11 cellular contexts compared by ENCODE assay signal in the genomic region with DNA sequence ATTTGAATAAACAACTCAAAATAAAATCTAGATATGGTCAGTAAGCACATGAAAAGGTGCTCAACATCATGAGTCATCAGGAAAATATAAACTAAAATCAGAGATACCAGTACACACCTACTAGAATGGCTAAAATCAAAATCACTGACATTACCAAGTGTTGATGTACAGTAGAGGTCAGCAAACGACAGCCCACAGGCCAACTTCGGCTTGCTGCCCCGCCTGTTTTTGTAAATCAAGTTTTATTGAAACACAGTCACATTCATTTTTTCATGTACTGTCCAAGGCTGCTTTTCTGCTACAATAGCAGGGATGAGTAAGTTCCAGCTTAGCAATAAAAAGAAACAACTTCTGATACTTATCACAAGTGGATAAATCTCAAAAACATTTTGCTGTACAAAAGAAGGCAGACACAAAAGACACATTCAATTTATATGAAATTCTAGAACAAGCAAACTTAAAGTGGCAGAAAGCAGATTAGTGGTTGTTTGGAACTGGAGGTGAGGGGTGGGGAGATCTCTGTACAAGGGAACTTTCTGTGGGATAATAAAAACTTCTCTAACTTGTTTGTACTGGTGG. TPM values are rescaled to one million over a fixed set of nuclear protein-coding genes. Genes with fewer than 3 reads are reported as not detected.
DNase-seq lines count a peak whose midpoint lies in the region; ATAC-seq, FAIRE-seq and TF ChIP-seq lines count a peak whose summit lies in the region.
"Had no signal": no experiment of that assay in that cellular context is flagged by ENCODE, and none has a peak within 500 bp of the region (broad histone marks: within the 10 kb centered on the region; RNA-seq: fewer than 3 reads in every experiment).

No MANE protein-coding gene starts in this region.

- no peak for TF ChIP-seq EP300 in GM12878 (IDR thresholded peaks at IDR 0.05; ENCODE audit: borderline replicate concordance in 1 of 2, control insufficient read depth in 1 of 2, low read depth in 2 of 2, low read length in 2 of 2)

- no peaks in the 10 kb centered on the region for H3K27me3 ChIP-seq in CD4-positive, alpha-beta T cell (ENCODE audit: control insufficient read depth, insufficient read depth, low read length)
- no peaks in the 10 kb centered on the region for H3K27me3 ChIP-seq in GM12878 (replicated peaks in 1 of 2; ENCODE audit: control insufficient read depth in 2 of 2, insufficient read depth in 2 of 2, low read length in 1 of 2)
- no peaks in the 10 kb centered on the region for H3K27me3 ChIP-seq in lower lobe of right lung (ENCODE audit: low read depth)
- no peaks in the 10 kb centered on the region for H3K27me3 ChIP-seq in dorsolateral prefrontal cortex
- H3K27me3 ChIP-seq: sigmoid colon had no signal

- H3K27ac ChIP-seq in CD4-positive, alpha-beta T cell (ENCODE audit: low read depth, low read length) = no peak overlapping the region
- H3K27ac ChIP-seq in GM12878 (ENCODE audit: control insufficient read depth, insufficient read depth) (no peak overlapping the region), lower lobe of right lung (no peak overlapping the region), dorsolateral prefrontal cortex (peak overlapping the region in 6 of 59 donors; percentile 19 to 49 (median 33))

- H4K20me1 ChIP-seq in GM12878 (ENCODE audit: control insufficient read depth, insufficient read depth) = no peaks in the 10 kb centered on the region

- intact Hi-C loops in CD4-positive, alpha-beta T cell (cut with DNase I, micrococcal nuclease) = no loop called here
- intact Hi-C loops in GM12878 (cut with micrococcal nuclease; ENCODE audit: unreplicated experiment) = no loop called here
- intact Hi-C loops in lower lobe of right lung (cut with DNase I) = no loop called here
- intact Hi-C loops in dorsolateral prefrontal cortex (cut with DNase I) = loop anchor here in 1 of 2 donors (5.0 kb wide), 1 partner anchor 48 kb away; no protein-coding TSS in a partner anchor

- H3K4me3 ChIP-seq in GM12878 = no peak overlapping the region
- no peak overlapping the region for H3K4me3 ChIP-seq in lower lobe of right lung
- no peak overlapping the region for H3K4me3 ChIP-seq in dorsolateral prefrontal cortex
- H3K4me3 ChIP-seq: sigmoid colon had no signal

- TF ChIP-seq POLR2A in GM12878 (IDR thresholded peaks at IDR 0.05; ENCODE audit: low read depth, low read length) = no peak

- TF ChIP-seq RAD21 in GM12878 (IDR thresholded peaks at IDR 0.05; ENCODE audit: insufficient read depth, low read depth, low read length) = peak; percentile 25; the same call in 1 of the 2 replicates

- SMC1A ChIA-PET in GM12878 (lab: Charles Lee; ENCODE audit: uncharacterized antibody, unreplicated experiment) = no interaction called here

- no peaks in the 10 kb centered on the region for H3K27me3 Mint-ChIP-seq in CD4-positive, alpha-beta T cell

- H3K36me3 Mint-ChIP-seq in CD4-positive, alpha-beta T cell (ENCODE audit: low read depth) = peaks cover 20% of the 10 kb centered on the region

- FAIRE-seq in HTR-8/SVneo (lab: Jason Lieb, UNC) = peak; percentile 23
- FAIRE-seq in GM12878 (lab: Jason Lieb, UNC) = no peak

- BruUV-seq in GM12878 (replicated peaks; lab: Mats Ljungman, UMichigan) = no TSS peak

- no peak for ATAC-seq in CD4-positive, alpha-beta T cell (ENCODE audit: poor library complexity)
- ATAC-seq in GM12878 = no peak
- peak in 1 of 2 donors; percentile 61 for ATAC-seq in lower lobe of right lung
- ATAC-seq in HG02642 (IDR thresholded peaks at IDR 0.05; ENCODE audit: poor library complexity, unreplicated experiment) = no peak

- H3K9ac ChIP-seq in GM12878 (ENCODE audit: control insufficient read depth, insufficient read depth, low read length) = no peak overlapping the region

- RAD21 ChIA-PET in GM12878 (lab: Charles Lee; ENCODE audit: unreplicated experiment) = no interaction called here

- no peaks in the 10 kb centered on the region for H3K9me3 ChIP-seq in CD4-positive, alpha-beta T cell (ENCODE audit: control insufficient read depth, low read length)
- H3K9me3 ChIP-seq in GM12878 (replicated peaks; ENCODE audit: control insufficient read depth, insufficient read depth, low read length) (no peaks in the 10 kb centered on the region), lower lobe of right lung (no peaks in the 10 kb centered on the region)
- H3K9me3 ChIP-seq: sigmoid colon had no signal

- H3K79me2 ChIP-seq in GM12878 (ENCODE audit: control insufficient read depth, insufficient read depth, low read length) = no peaks in the 10 kb centered on the region

- in situ Hi-C loops in GM12878 (cut with MboI) = no loop called here

- no peaks in the 10 kb centered on the region for H3K9me3 Mint-ChIP-seq in CD4-positive, alpha-beta T cell

- peak overlapping the region; percentile 80 for H3K27ac Mint-ChIP-seq in CD4-positive, alpha-beta T cell

- no peak for DNase-seq in CD4-positive, alpha-beta T cell
- DNase-seq in HTR-8/SVneo (ENCODE audit: insufficient read length, low spot score) = no peak
- DNase-seq in GM12878 (ENCODE audit: low read depth, low spot score) = no peak
- no peak for DNase-seq in lower lobe of right lung
- no peak for DNase-seq in dorsolateral prefrontal cortex
- no peak for DNase-seq in NCI-H446 (lab: John Stamatoyannopoulos, UW)
- no peak for DNase-seq in HEK293T (ENCODE audit: extremely low spot score)
- DNase-seq: NCI-H1930, RPMI8226, sigmoid colon had no signal

- H2AFZ ChIP-seq in GM12878 (ENCODE audit: control insufficient read depth, low read depth, low read length) = no peak overlapping the region

- H3K4me1 ChIP-seq in GM12878 (ENCODE audit: control insufficient read depth, insufficient read depth, low read length) (peaks cover 7% of the 10 kb centered on the region; the same call in 1 of the 2 replicates), lower lobe of right lung (peaks cover 30% of the 10 kb centered on the region)

- 100% methylated on average over 3 of the region's 3 CpGs for WGBS in GM12878 (ENCODE audit: insufficient coverage, insufficient replicate concordance, low lambda C conversion rate, missing lambda C conversion rate)

- POLR2A ChIA-PET in CD4-positive, alpha-beta T cell (lab: Charles Lee) = no interaction called here
- POLR2A ChIA-PET in GM12878 (lab: Charles Lee) (no interaction called here), HEK293T (lab: Yijun Ruan, JAX) (no interaction called here)

- no peak overlapping the region for H3K4me2 ChIP-seq in GM12878 (ENCODE audit: control insufficient read depth, insufficient read depth)

- no peak for TF ChIP-seq CTCF in CD4-positive, alpha-beta T cell (IDR thresholded peaks at IDR 0.05)
- TF ChIP-seq CTCF in GM12878 (IDR thresholded peaks at IDR 0.05 in 2 of 3, conservative IDR thresholded peaks at IDR 0.05 in 1 of 3; ENCODE audit: control insufficient read depth in 2 of 3, extremely low read depth in 1 of 3, insufficient read depth in 1 of 3, low read depth in 3 of 3, low read length in 3 of 3) = peak in 1 of 3 experiments; percentile 23; a peak in 1 of 6 replicates
- TF ChIP-seq CTCF in lower lobe of right lung (IDR thresholded peaks at IDR 0.05) = peak; percentile 22
- TF ChIP-seq CTCF in dorsolateral prefrontal cortex (IDR thresholded peaks at IDR 0.05 in 54 of 56, conservative IDR thresholded peaks at IDR 0.05 in 2 of 56; ENCODE audit: low read depth in 1 of 56, partially characterized antibody in 56 of 56) = peak in 8 of 56 donors; percentile 12 to 41 (median 27)

- CTCF ChIA-PET in CD4-positive, alpha-beta T cell (lab: Charles Lee) = no interaction called here
- CTCF ChIA-PET in GM12878 (lab: Yijun Ruan, JAX) = no interaction called here
- CTCF ChIA-PET in HEK293T (lab: Yijun Ruan, JAX) = no interaction called here

- H3K36me3 ChIP-seq in GM12878 (ENCODE audit: control insufficient read depth in 2 of 2, insufficient read depth in 2 of 2, low read length in 1 of 2) = no peaks in the 10 kb centered on the region
- peaks cover 3% of the 10 kb centered on the region for H3K36me3 ChIP-seq in lower lobe of right lung
- H3K36me3 ChIP-seq: sigmoid colon had no signal

- peaks cover 51% of the 10 kb centered on the region for H3K4me1 Mint-ChIP-seq in CD4-positive, alpha-beta T cell (ENCODE audit: low read depth)

- H3K4me3 Mint-ChIP-seq in CD4-positive, alpha-beta T cell = no peak overlapping the region

RNA-seq across cellular contexts. Expression of gene TRAK2, which starts 32.1 kb away (rescaled TPM):
- total RNA-seq in CD4-positive, alpha-beta T cell = 10 to 100 TPM; 32.5 to 35.6 TPM
- total RNA-seq in GM12878 (2013; cell fraction: nucleolus; rRNA removed) = 15.8 and 18.1 TPM in 2 replicates
- total RNA-seq in GM12878 (2014; rRNA removed) = 11.9 and 13.6 TPM in 2 replicates
- 15.2 and 16.4 TPM in 2 replicates for total RNA-seq in GM12878 (2014; rRNA removed; fragmentation: Illumina TruSeq; extraction: Trizol)
- 20.0 and 20.6 TPM in 2 replicates for total RNA-seq in GM12878 (2021)
- 3.4 TPM for polyA plus RNA-seq in GM12878 (2011; ENCODE audit: low read depth)
- polyA plus RNA-seq in GM12878 (2011; rRNA removed) = 10.3 and 12.7 TPM in 2 replicates
- 5.8 and 5.9 TPM in 2 replicates for polyA plus RNA-seq in GM12878 (2011; cell fraction: cytosol; rRNA removed)
- polyA plus RNA-seq in GM12878 (2011; cell fraction: nucleus; rRNA removed) = 9.7 and 11.4 TPM in 2 replicates
- 4.5 and 4.6 TPM in 2 replicates for polyA plus RNA-seq in GM12878 (2012)
- 16.4 and 19.9 TPM in 2 replicates for polyA plus RNA-seq in GM12878 (2014; fragmentation: Illumina TruSeq; extraction: Trizol)
- 1 to 10 TPM; 5.2 to 5.5 TPM for polyA plus RNA-seq in GM12878 (2014; fragmentation: Nextera tagmentation; extraction: Ambion mirVana)
- polyA plus RNA-seq in GM12878 (2014; rRNA removed) = 8.4 and 9.9 TPM in 2 replicates
- polyA plus RNA-seq in GM12878 (2016; fragmentation: Nextera tagmentation; extraction: Ambion mirVana) = 10 to 100 TPM; 11.8 to 14.1 TPM
- 20.0 and 31.8 TPM in 2 replicates for polyA minus RNA-seq in GM12878 (2011; rRNA and poly(A)+ RNA removed)
- polyA minus RNA-seq in GM12878 (2011; cell fraction: cytosol; rRNA and poly(A)+ RNA removed) = 5.1 and 5.2 TPM in 2 replicates
- polyA minus RNA-seq in GM12878 (2011; cell fraction: nucleus; rRNA and poly(A)+ RNA removed) = 12.8 and 17.5 TPM in 2 replicates
- 66.5 TPM for total RNA-seq in lower lobe of right lung
- total RNA-seq in dorsolateral prefrontal cortex = 100 to 1,000 TPM in 3 of 120 experiments, 10 to 100 TPM in 117; 52.3 to 113 (median 69.5) TPM

RNA-seq across cellular contexts. Expression of gene STRADB, which starts 32.4 kb away (rescaled TPM):
- total RNA-seq in CD4-positive, alpha-beta T cell = 1 to 10 TPM; 4.2 to 5.6 TPM
- total RNA-seq in GM12878 (2013; cell fraction: nucleolus; rRNA removed) = 8.6 and 12.9 TPM in 2 replicates
- total RNA-seq in GM12878 (2014; rRNA removed) = 29.7 and 36.7 TPM in 2 replicates
- total RNA-seq in GM12878 (2014; rRNA removed; fragmentation: Illumina TruSeq; extraction: Trizol) = 39.8 and 42.2 TPM in 2 replicates
- 33.0 and 34.7 TPM in 2 replicates for total RNA-seq in GM12878 (2021)
- 7.3 TPM for polyA plus RNA-seq in GM12878 (2011; ENCODE audit: low read depth)
- polyA plus RNA-seq in GM12878 (2011; rRNA removed) = 7.6 and 11.1 TPM in 2 replicates
- polyA plus RNA-seq in GM12878 (2011; cell fraction: cytosol; rRNA removed) = 3.8 and 4.3 TPM in 2 replicates
- polyA plus RNA-seq in GM12878 (2011; cell fraction: nucleus; rRNA removed) = 4.5 and 5.9 TPM in 2 replicates
- 10.9 and 11.7 TPM in 2 replicates for polyA plus RNA-seq in GM12878 (2012)
- 39.0 and 46.6 TPM in 2 replicates for polyA plus RNA-seq in GM12878 (2014; fragmentation: Illumina TruSeq; extraction: Trizol)
- polyA plus RNA-seq in GM12878 (2014; fragmentation: Nextera tagmentation; extraction: Ambion mirVana) = 10 to 100 TPM; 12.1 to 15.4 TPM
- 23.1 and 28.8 TPM in 2 replicates for polyA plus RNA-seq in GM12878 (2014; rRNA removed)
- polyA plus RNA-seq in GM12878 (2016; fragmentation: Nextera tagmentation; extraction: Ambion mirVana) = 10 to 100 TPM; 54.5 to 58.3 TPM
- polyA minus RNA-seq in GM12878 (2011; rRNA and poly(A)+ RNA removed) = 7.4 and 8.3 TPM in 2 replicates
- 2.6 and 3.2 TPM in 2 replicates for polyA minus RNA-seq in GM12878 (2011; cell fraction: cytosol; rRNA and poly(A)+ RNA removed)
- polyA minus RNA-seq in GM12878 (2011; cell fraction: nucleus; rRNA and poly(A)+ RNA removed) = 1.8 and 3.0 TPM in 2 replicates
- total RNA-seq in lower lobe of right lung = 24.5 TPM
- total RNA-seq in dorsolateral prefrontal cortex = 10 to 100 TPM; 22.7 to 49.9 (median 33.9) TPM
